Comparison of ENCODE assay signal across 2 cellular contexts in the genomic region with DNA sequence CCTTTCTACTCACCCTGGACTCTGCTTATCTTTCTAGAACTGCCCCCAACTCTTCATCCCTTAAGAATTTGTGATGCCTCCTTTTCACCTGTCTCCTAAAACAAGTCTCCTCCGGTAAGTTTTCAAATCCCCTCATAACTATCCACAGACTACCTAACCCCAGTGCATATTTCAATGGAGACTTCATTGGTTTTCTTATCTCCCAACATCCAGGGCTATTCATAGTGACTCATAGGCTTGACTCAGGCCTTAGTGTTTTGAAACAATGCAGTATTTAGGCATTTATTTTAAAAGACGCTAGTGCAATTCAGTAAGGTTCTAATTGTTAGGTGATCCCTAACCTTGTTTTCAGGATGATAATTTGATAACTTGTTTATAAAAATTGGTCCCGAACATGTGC.
TF ChIP-seq lines count a peak whose summit lies in the region.

No MANE protein-coding gene starts in this region.

TF ChIP-seq in HCT116, 20 proteins besides CTCF, POLR2A, EP300 and RAD21:
- TF ChIP-seq, protein P1, sequence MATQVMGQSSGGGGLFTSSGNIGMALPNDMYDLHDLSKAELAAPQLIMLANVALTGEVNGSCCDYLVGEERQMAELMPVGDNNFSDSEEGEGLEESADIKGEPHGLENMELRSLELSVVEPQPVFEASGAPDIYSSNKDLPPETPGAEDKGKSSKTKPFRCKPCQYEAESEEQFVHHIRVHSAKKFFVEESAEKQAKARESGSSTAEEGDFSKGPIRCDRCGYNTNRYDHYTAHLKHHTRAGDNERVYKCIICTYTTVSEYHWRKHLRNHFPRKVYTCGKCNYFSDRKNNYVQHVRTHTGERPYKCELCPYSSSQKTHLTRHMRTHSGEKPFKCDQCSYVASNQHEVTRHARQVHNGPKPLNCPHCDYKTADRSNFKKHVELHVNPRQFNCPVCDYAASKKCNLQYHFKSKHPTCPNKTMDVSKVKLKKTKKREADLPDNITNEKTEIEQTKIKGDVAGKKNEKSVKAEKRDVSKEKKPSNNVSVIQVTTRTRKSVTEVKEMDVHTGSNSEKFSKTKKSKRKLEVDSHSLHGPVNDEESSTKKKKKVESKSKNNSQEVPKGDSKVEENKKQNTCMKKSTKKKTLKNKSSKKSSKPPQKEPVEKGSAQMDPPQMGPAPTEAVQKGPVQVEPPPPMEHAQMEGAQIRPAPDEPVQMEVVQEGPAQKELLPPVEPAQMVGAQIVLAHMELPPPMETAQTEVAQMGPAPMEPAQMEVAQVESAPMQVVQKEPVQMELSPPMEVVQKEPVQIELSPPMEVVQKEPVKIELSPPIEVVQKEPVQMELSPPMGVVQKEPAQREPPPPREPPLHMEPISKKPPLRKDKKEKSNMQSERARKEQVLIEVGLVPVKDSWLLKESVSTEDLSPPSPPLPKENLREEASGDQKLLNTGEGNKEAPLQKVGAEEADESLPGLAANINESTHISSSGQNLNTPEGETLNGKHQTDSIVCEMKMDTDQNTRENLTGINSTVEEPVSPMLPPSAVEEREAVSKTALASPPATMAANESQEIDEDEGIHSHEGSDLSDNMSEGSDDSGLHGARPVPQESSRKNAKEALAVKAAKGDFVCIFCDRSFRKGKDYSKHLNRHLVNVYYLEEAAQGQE (IDR thresholded peaks at IDR 0.05; ENCODE audit: low read depth): no peak
- TF ChIP-seq FOSL1 (IDR thresholded peaks at IDR 0.05; ENCODE audit: low read depth) (peak; percentile 74), EZH2phosphoT487 (IDR thresholded peaks at IDR 0.05; ENCODE audit: borderline replicate concordance) (no peak), SP1 (IDR thresholded peaks at IDR 0.05; ENCODE audit: low read depth) (peak; percentile 26; the same call in 1 of the 2 replicates), POLR2AphosphoS5 (IDR thresholded peaks at IDR 0.05; ENCODE audit: low read depth, low read length) (no peak), YY1 (IDR thresholded peaks at IDR 0.05; ENCODE audit: extremely low read depth, insufficient replicate concordance, low read depth, low read length) (no peak), CEBPB (IDR thresholded peaks at IDR 0.05; ENCODE audit: low read depth) (peak; percentile 27; the same call in 1 of the 2 replicates), EZH2 (IDR thresholded peaks at IDR 0.05) (no peak), ZNF274 (IDR thresholded peaks at IDR 0.05; ENCODE audit: low read depth, low read length) (no peak), JUND (IDR thresholded peaks at IDR 0.05) (peak; percentile 37), CBX3 (IDR thresholded peaks at IDR 0.05; ENCODE audit: low read depth) (0 out of 2 replicates have a peak, but pooled peaks have one; percentile 33), ZFX (IDR thresholded peaks at IDR 0.05) (no peak), SIN3A (IDR thresholded peaks at IDR 0.05; ENCODE audit: low read depth) (no peak), SRF (IDR thresholded peaks at IDR 0.05; ENCODE audit: low read depth) (no peak), EGR1 (IDR thresholded peaks at IDR 0.05; ENCODE audit: low read depth) (no peak)
- TF ChIP-seq, protein P2, sequence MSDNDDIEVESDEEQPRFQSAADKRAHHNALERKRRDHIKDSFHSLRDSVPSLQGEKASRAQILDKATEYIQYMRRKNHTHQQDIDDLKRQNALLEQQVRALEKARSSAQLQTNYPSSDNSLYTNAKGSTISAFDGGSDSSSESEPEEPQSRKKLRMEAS (IDR thresholded peaks at IDR 0.05): no peak
- TF ChIP-seq, protein P3, sequence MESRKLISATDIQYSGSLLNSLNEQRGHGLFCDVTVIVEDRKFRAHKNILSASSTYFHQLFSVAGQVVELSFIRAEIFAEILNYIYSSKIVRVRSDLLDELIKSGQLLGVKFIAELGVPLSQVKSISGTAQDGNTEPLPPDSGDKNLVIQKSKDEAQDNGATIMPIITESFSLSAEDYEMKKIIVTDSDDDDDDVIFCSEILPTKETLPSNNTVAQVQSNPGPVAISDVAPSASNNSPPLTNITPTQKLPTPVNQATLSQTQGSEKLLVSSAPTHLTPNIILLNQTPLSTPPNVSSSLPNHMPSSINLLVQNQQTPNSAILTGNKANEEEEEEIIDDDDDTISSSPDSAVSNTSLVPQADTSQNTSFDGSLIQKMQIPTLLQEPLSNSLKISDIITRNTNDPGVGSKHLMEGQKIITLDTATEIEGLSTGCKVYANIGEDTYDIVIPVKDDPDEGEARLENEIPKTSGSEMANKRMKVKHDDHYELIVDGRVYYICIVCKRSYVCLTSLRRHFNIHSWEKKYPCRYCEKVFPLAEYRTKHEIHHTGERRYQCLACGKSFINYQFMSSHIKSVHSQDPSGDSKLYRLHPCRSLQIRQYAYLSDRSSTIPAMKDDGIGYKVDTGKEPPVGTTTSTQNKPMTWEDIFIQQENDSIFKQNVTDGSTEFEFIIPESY (IDR thresholded peaks at IDR 0.05; ENCODE audit: extremely low read depth, insufficient replicate concordance, low read length): no peak

TF ChIP-seq in SK-N-SH, 30 proteins besides CTCF, POLR2A, EP300 and RAD21 (continued from another document):
- TF ChIP-seq, protein P2 (IDR thresholded peaks at IDR 0.05; ENCODE audit: low read depth): 0 out of 2 replicates have a peak, but pooled peaks have one; percentile 24
- TF ChIP-seq POLR2AphosphoS5 (IDR thresholded peaks at IDR 0.05; ENCODE audit: low read depth, low read length) (no peak), RXRA (IDR thresholded peaks at IDR 0.05; ENCODE audit: borderline replicate concordance, low read depth) (0 out of 2 replicates have a peak, but pooled peaks have one; percentile 55), FOXM1 (IDR thresholded peaks at IDR 0.05; ENCODE audit: low read depth) (peak; percentile 71; the same call in 1 of the 2 replicates), FOSL2 (IDR thresholded peaks at IDR 0.05; ENCODE audit: borderline replicate concordance, low read depth) (peak; percentile 95), JUND (IDR thresholded peaks at IDR 0.05) (peak; percentile 94), ELF1 (IDR thresholded peaks at IDR 0.05) (no peak), RCOR1 (IDR thresholded peaks at IDR 0.05; ENCODE audit: low read length) (no peak), RFX5 (IDR thresholded peaks at IDR 0.05; ENCODE audit: low read length) (no peak), TEAD4 (IDR thresholded peaks at IDR 0.05; ENCODE audit: borderline replicate concordance, insufficient read depth) (peak; percentile 57; the same call in 1 of the 2 replicates), TCF12 (IDR thresholded peaks at IDR 0.05) (peak; percentile 77), EZH2phosphoT487 (IDR thresholded peaks at IDR 0.05; ENCODE audit: borderline replicate concordance, low read depth) (no peak), TAF1 (IDR thresholded peaks at IDR 0.05; ENCODE audit: borderline replicate concordance, low read depth, low read length) (no peak), FOXJ3 (CRISPR knock-in tag; IDR thresholded peaks at IDR 0.05) (no peak), GATA2 (CRISPR knock-in tag; IDR thresholded peaks at IDR 0.05) (no peak), SIN3A (IDR thresholded peaks at IDR 0.05; ENCODE audit: borderline replicate concordance, low read depth, low read length) (no peak), CHD2 (IDR thresholded peaks at IDR 0.05; ENCODE audit: low read length, partially characterized antibody) (no peak), MXI1 (IDR thresholded peaks at IDR 0.05; ENCODE audit: low read depth, low read length) (no peak), NFIC (IDR thresholded peaks at IDR 0.05; ENCODE audit: borderline replicate concordance) (no peak), GABPA (IDR thresholded peaks at IDR 0.05; ENCODE audit: low read depth) (no peak), YY1 (IDR thresholded peaks at IDR 0.05; ENCODE audit: low read depth) (peak; percentile 26; the same call in 1 of the 2 replicates), MEF2A (IDR thresholded peaks at IDR 0.05; ENCODE audit: borderline replicate concordance, low read depth) (no peak)
- TF ChIP-seq, protein P4, sequence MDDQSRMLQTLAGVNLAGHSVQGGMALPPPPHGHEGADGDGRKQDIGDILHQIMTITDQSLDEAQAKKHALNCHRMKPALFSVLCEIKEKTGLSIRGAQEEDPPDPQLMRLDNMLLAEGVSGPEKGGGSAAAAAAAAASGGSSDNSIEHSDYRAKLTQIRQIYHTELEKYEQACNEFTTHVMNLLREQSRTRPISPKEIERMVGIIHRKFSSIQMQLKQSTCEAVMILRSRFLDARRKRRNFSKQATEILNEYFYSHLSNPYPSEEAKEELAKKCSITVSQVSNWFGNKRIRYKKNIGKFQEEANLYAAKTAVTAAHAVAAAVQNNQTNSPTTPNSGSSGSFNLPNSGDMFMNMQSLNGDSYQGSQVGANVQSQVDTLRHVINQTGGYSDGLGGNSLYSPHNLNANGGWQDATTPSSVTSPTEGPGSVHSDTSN (IDR thresholded peaks at IDR 0.05): peak; percentile 60
- TF ChIP-seq, protein P5, sequence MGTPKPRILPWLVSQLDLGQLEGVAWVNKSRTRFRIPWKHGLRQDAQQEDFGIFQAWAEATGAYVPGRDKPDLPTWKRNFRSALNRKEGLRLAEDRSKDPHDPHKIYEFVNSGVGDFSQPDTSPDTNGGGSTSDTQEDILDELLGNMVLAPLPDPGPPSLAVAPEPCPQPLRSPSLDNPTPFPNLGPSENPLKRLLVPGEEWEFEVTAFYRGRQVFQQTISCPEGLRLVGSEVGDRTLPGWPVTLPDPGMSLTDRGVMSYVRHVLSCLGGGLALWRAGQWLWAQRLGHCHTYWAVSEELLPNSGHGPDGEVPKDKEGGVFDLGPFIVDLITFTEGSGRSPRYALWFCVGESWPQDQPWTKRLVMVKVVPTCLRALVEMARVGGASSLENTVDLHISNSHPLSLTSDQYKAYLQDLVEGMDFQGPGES (IDR thresholded peaks at IDR 0.05; ENCODE audit: low read depth, low read length): no peak
- TF ChIP-seq, protein P6, sequence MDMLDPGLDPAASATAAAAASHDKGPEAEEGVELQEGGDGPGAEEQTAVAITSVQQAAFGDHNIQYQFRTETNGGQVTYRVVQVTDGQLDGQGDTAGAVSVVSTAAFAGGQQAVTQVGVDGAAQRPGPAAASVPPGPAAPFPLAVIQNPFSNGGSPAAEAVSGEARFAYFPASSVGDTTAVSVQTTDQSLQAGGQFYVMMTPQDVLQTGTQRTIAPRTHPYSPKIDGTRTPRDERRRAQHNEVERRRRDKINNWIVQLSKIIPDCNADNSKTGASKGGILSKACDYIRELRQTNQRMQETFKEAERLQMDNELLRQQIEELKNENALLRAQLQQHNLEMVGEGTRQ (IDR thresholded peaks at IDR 0.05; ENCODE audit: borderline replicate concordance, low read depth, low read length): no peak
- TF ChIP-seq, protein P1 (IDR thresholded peaks at IDR 0.05; ENCODE audit: low read depth, low read length): no peak
